ENCODE assay signal across 3 cellular contexts in genomic region chr14:77865455-77865854, GRCh38.
"Had no signal": no experiment of that assay in that cellular context is flagged by ENCODE, and none has a peak within 500 bp of the region (broad histone marks: within the 10 kb centered on the region; RNA-seq: fewer than 3 reads in every experiment).

No MANE protein-coding gene starts in this region.

- DNase-seq: GDM1, GF-D8 had no signal

- ATAC-seq: GM12878 had no signal

- H3K4me3 ChIP-seq: GM12878 had no signal
